Comparison of ENCODE assay signal across 16 cellular contexts in the genomic region with DNA sequence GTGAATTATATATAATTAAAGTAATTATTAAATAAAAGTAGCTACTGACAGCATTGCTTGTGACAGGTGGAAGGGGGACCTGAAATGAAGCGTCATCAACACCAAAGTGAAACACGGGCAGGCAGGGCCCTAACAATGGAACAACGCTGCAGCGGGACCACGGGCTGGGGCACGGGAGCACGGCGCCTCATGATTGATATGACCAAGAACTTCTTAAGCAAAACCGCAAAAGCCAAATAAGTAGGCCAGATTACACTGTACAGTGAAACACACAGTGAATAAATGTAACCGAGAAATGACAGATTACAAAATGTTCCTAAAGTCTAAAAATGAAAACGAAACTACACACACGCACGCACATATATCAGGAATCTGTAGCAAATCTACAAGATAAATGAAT.
DNase-seq lines count a peak whose midpoint lies in the region; ATAC-seq, FAIRE-seq and TF ChIP-seq lines count a peak whose summit lies in the region.
"Had no signal": no experiment of that assay in that cellular context is flagged by ENCODE, and none has a peak within 500 bp of the region (broad histone marks: within the 10 kb centered on the region; RNA-seq: fewer than 3 reads in every experiment).

No MANE protein-coding gene starts in this region.

- H3K27ac ChIP-seq in ACC112 (ENCODE audit: low read depth, low read length) = no peak overlapping the region
- H3K27ac ChIP-seq in brain microvascular endothelial cell = no peak overlapping the region
- H3K27ac ChIP-seq: BLaER1 had no signal

- no peaks in the 10 kb centered on the region for H3K36me3 ChIP-seq in ACC112 (ENCODE audit: insufficient read depth, low read length)
- no peaks in the 10 kb centered on the region for H3K36me3 ChIP-seq in brain microvascular endothelial cell (replicated peaks)
- H3K36me3 ChIP-seq: BLaER1 had no signal

- in situ Hi-C loops in brain microvascular endothelial cell (cut with HindIII; ENCODE audit: low pct_ligation_motif_present, low sequenced_read_pairs) = no loop called here

- POLR2A ChIA-PET in activated CD4-positive, alpha-beta memory T cell treated with anti-CD3 and anti-CD28 coated beads, Interleukin-2, amount 10 ng/mL, durations not matched to agents 7 days and 5 days (lab: Charles Lee) = no interaction called here

- H3K27me3 Mint-ChIP-seq in activated CD4-positive, alpha-beta memory T cell treated with anti-CD3 and anti-CD28 coated beads, Interleukin-2, amount 10 ng/mL, durations not matched to agents 7 days and 5 days = no peaks in the 10 kb centered on the region
- H3K27me3 Mint-ChIP-seq: activated naive CD4-positive, alpha-beta T cell treated with anti-CD3 and anti-CD28 coated beads, Interleukin-2, amount 50 U/mL, for 24 hours had no signal

- no peaks in the 10 kb centered on the region for H3K36me3 Mint-ChIP-seq in activated CD4-positive, alpha-beta memory T cell treated with anti-CD3 and anti-CD28 coated beads, Interleukin-2, amount 10 ng/mL, durations not matched to agents 7 days and 5 days (ENCODE audit: low read depth)
- H3K36me3 Mint-ChIP-seq: activated naive CD4-positive, alpha-beta T cell treated with anti-CD3 and anti-CD28 coated beads, Interleukin-2, amount 50 U/mL, for 24 hours had no signal

- CTCF ChIA-PET in activated CD4-positive, alpha-beta memory T cell treated with anti-CD3 and anti-CD28 coated beads, Interleukin-2, amount 10 ng/mL, durations not matched to agents 7 days and 5 days (lab: Charles Lee) = no interaction called here

- H3K9me3 Mint-ChIP-seq in activated CD4-positive, alpha-beta memory T cell treated with anti-CD3 and anti-CD28 coated beads, Interleukin-2, amount 10 ng/mL, durations not matched to agents 7 days and 5 days = peaks cover 5% of the 10 kb centered on the region
- H3K9me3 Mint-ChIP-seq: activated naive CD4-positive, alpha-beta T cell treated with anti-CD3 and anti-CD28 coated beads, Interleukin-2, amount 50 U/mL, for 24 hours had no signal

- peak overlapping the region; percentile 51 for H3K27ac Mint-ChIP-seq in activated CD4-positive, alpha-beta memory T cell treated with anti-CD3 and anti-CD28 coated beads, Interleukin-2, amount 10 ng/mL, durations not matched to agents 7 days and 5 days
- H3K27ac Mint-ChIP-seq: activated naive CD4-positive, alpha-beta T cell treated with anti-CD3 and anti-CD28 coated beads, Interleukin-2, amount 50 U/mL, for 24 hours had no signal

- H3K27me3 ChIP-seq in ACC112 (ENCODE audit: insufficient read depth, low read length) (no peaks in the 10 kb centered on the region), brain microvascular endothelial cell (replicated peaks) (no peaks in the 10 kb centered on the region)
- H3K27me3 ChIP-seq: BLaER1 had no signal

- no peak for FAIRE-seq in H54 (lab: Jason Lieb, UNC)
- FAIRE-seq: bronchial epithelial cell, K562, keratinocyte had no signal

- H3K4me3 ChIP-seq in ACC112 (ENCODE audit: low read depth, low read length) (0 out of 2 replicates have a peak overlapping the region, but pooled peaks have one; percentile 33), brain microvascular endothelial cell (ENCODE audit: low read depth, low read length) (no peak overlapping the region)
- H3K4me3 ChIP-seq: BLaER1, K562 had no signal

- no peak for TF ChIP-seq CTCF in brain microvascular endothelial cell (IDR thresholded peaks at IDR 0.05; ENCODE audit: low read depth, low read length, missing control alignments)

- H3K4me3 Mint-ChIP-seq in activated CD4-positive, alpha-beta memory T cell treated with anti-CD3 and anti-CD28 coated beads, Interleukin-2, amount 10 ng/mL, durations not matched to agents 7 days and 5 days = peak overlapping the region; percentile 76
- H3K4me3 Mint-ChIP-seq: activated naive CD4-positive, alpha-beta T cell treated with anti-CD3 and anti-CD28 coated beads, Interleukin-2, amount 50 U/mL, for 24 hours had no signal

- no peaks in the 10 kb centered on the region for H3K79me2 ChIP-seq in ACC112 (ENCODE audit: control insufficient read depth, insufficient read depth, low read length, unreplicated experiment)

- H3K4me1 ChIP-seq in ACC112 (ENCODE audit: control insufficient read depth, insufficient read depth, low read length, unreplicated experiment) = no peaks in the 10 kb centered on the region

- TF ChIP-seq POLR2A in H54 (IDR thresholded peaks at IDR 0.05; ENCODE audit: low read depth, low read length) = no peak

- no peak overlapping the region for H2AFZ ChIP-seq in ACC112 (ENCODE audit: low read length, unreplicated experiment)

- DNase-seq in H54 (ENCODE audit: insufficient read length, low spot score) (peak; percentile 4), brain microvascular endothelial cell (no peak)
- DNase-seq in activated CD4-positive, alpha-beta memory T cell treated with anti-CD3 and anti-CD28 coated beads, Interleukin-2, amount 10 ng/mL, durations not matched to agents 7 days and 5 days = peak; percentile 30
- DNase-seq in stimulated activated CD4-positive, alpha-beta T cell treated with anti-CD3 and anti-CD28 coated beads, Interleukin-12 subunit alpha, Interleukin-12 subunit beta, amount 100 ng/mL, for 4 hours = peak; percentile 13
- DNase-seq: DMS79; effector CD4-positive, alpha-beta T cell; NCI-H1092 treated with DMSO at 0.1 percent for 48 hours; right cardiac atrium had no signal

- no peak for ATAC-seq in HG02571 (IDR thresholded peaks at IDR 0.05; ENCODE audit: unreplicated experiment)
- ATAC-seq in HG02623 (IDR thresholded peaks at IDR 0.05; ENCODE audit: unreplicated experiment) = no peak
- ATAC-seq: K562, right cardiac atrium had no signal

- H3K4me1 Mint-ChIP-seq in activated CD4-positive, alpha-beta memory T cell treated with anti-CD3 and anti-CD28 coated beads, Interleukin-2, amount 10 ng/mL, durations not matched to agents 7 days and 5 days = peaks cover 10% of the 10 kb centered on the region
- H3K4me1 Mint-ChIP-seq: activated naive CD4-positive, alpha-beta T cell treated with anti-CD3 and anti-CD28 coated beads, Interleukin-2, amount 50 U/mL, for 24 hours had no signal
